ENCODE assay signal across 19 cellular contexts in the genomic region with DNA sequence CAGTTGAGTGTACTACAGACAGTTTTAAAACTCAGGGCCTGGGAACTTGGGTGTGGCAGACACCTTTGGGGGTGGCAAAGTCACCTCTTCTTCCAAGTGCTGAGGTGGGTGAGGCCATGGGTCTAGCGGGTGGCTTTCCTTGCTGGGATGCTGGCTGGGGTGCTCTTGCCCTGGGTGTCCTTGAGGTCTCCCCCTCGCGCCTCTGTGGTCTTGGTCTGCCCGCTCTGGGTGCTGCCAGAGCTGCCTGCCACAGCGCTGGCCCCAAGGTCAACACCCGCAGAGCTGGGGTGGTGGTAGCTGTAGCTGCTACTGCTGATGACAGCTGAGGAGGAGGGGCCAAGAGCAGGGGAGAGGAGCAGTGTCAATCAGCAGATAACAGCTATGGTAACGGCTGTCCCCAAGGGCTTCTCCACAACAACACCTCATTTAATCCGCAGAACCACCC. TPM values are rescaled to one million over a fixed set of nuclear protein-coding genes. Genes with fewer than 3 reads are reported as not detected.
DNase-seq lines count a peak whose midpoint lies in the region; ATAC-seq lines count a peak whose summit lies in the region.
"Had no signal": no experiment of that assay in that cellular context is flagged by ENCODE, and none has a peak within 500 bp of the region (broad histone marks: within the 10 kb centered on the region; RNA-seq: fewer than 3 reads in every experiment).

No MANE protein-coding gene starts in this region.

- H3K27ac Mint-ChIP-seq in activated CD8-positive, alpha-beta T cell treated with anti-CD3 and anti-CD28 coated beads, Interleukin-2, amount 10 ng/mL, durations not matched to agents 7 days and 5 days, result no peak overlapping the region
- H3K27ac Mint-ChIP-seq: activated naive CD8-positive, alpha-beta T cell treated with anti-CD3 and anti-CD28 coated beads, Interleukin-2, amount 10 ng/mL, durations not matched to agents 7 days and 5 days; stimulated activated naive B cell treated with anti-CD40 and anti-IgM and Interleukin-4, amounts not matched to agents 10 μg/mL and 1 μg/mL and 100 μg/mL, for 72 hours had no signal

- no peak overlapping the region for H3K4me3 Mint-ChIP-seq in activated CD8-positive, alpha-beta T cell treated with anti-CD3 and anti-CD28 coated beads, Interleukin-2, amount 10 ng/mL, durations not matched to agents 7 days and 5 days
- H3K4me3 Mint-ChIP-seq: activated naive CD8-positive, alpha-beta T cell treated with anti-CD3 and anti-CD28 coated beads, Interleukin-2, amount 10 ng/mL, durations not matched to agents 7 days and 5 days; stimulated activated naive B cell treated with anti-CD40 and anti-IgM and Interleukin-4, amounts not matched to agents 10 μg/mL and 1 μg/mL and 100 μg/mL, for 72 hours had no signal

- no peaks in the 10 kb centered on the region for H3K4me1 Mint-ChIP-seq in activated CD8-positive, alpha-beta T cell treated with anti-CD3 and anti-CD28 coated beads, Interleukin-2, amount 10 ng/mL, durations not matched to agents 7 days and 5 days (ENCODE audit: low read depth)
- H3K4me1 Mint-ChIP-seq: activated naive CD8-positive, alpha-beta T cell treated with anti-CD3 and anti-CD28 coated beads, Interleukin-2, amount 10 ng/mL, durations not matched to agents 7 days and 5 days; stimulated activated naive B cell treated with anti-CD40 and anti-IgM and Interleukin-4, amounts not matched to agents 10 μg/mL and 1 μg/mL and 100 μg/mL, for 72 hours had no signal

- no peaks in the 10 kb centered on the region for H3K9me3 Mint-ChIP-seq in activated CD8-positive, alpha-beta T cell treated with anti-CD3 and anti-CD28 coated beads, Interleukin-2, amount 10 ng/mL, durations not matched to agents 7 days and 5 days (ENCODE audit: insufficient read depth)
- H3K9me3 Mint-ChIP-seq: activated naive CD8-positive, alpha-beta T cell treated with anti-CD3 and anti-CD28 coated beads, Interleukin-2, amount 10 ng/mL, durations not matched to agents 7 days and 5 days; stimulated activated naive B cell treated with anti-CD40 and anti-IgM and Interleukin-4, amounts not matched to agents 10 μg/mL and 1 μg/mL and 100 μg/mL, for 72 hours had no signal

- H3K27me3 Mint-ChIP-seq in activated CD8-positive, alpha-beta T cell treated with anti-CD3 and anti-CD28 coated beads, Interleukin-2, amount 10 ng/mL, durations not matched to agents 7 days and 5 days (ENCODE audit: low read depth), result peaks cover 20% of the 10 kb centered on the region

- peak; percentile 75 for DNase-seq in NK-92 treated with Interleukin-12 subunit alpha and Interleukin-12 subunit beta, amount 100 ng/mL, for 24 hours (lab: John Stamatoyannopoulos, UW)
- DNase-seq in NK-92 (lab: John Stamatoyannopoulos, UW; ENCODE audit: unreplicated experiment) (no peak), left ventricle myocardium superior (peak; percentile 80)
- no peak for DNase-seq in activated CD8-positive, alpha-beta T cell treated with anti-CD3 and anti-CD28 coated beads, Interleukin-2, amount 10 ng/mL, durations not matched to agents 7 days and 5 days
- peak; percentile 27 to 30 for DNase-seq in stimulated activated CD8-positive, alpha-beta memory T cell treated with anti-CD3 and anti-CD28 coated beads, Interleukin-4, amount 100 ng/mL, for 1 hour (ENCODE audit: low read depth in 2 of 2, low spot score in 1 of 2)
- DNase-seq: activated naive CD8-positive, alpha-beta T cell treated with anti-CD3 and anti-CD28 coated beads, Interleukin-2, amount 10 ng/mL, durations not matched to agents 7 days and 5 days; central memory CD4-positive, alpha-beta T cell; MG63; mucosa of descending colon; stimulated activated CD4-positive, alpha-beta T cell treated with anti-CD3 and anti-CD28 coated beads, Interleukin-12 subunit alpha, Interleukin-12 subunit beta, amount 100 ng/mL, for 4 hours; stimulated activated naive B cell treated with anti-CD40 and anti-IgM and Interleukin-4, amounts not matched to agents 10 μg/mL and 1 μg/mL and 100 μg/mL, for 72 hours had no signal

- no peaks in the 10 kb centered on the region for H3K36me3 Mint-ChIP-seq in activated CD8-positive, alpha-beta T cell treated with anti-CD3 and anti-CD28 coated beads, Interleukin-2, amount 10 ng/mL, durations not matched to agents 7 days and 5 days (ENCODE audit: low read depth)
- H3K36me3 Mint-ChIP-seq: activated naive CD8-positive, alpha-beta T cell treated with anti-CD3 and anti-CD28 coated beads, Interleukin-2, amount 10 ng/mL, durations not matched to agents 7 days and 5 days; stimulated activated naive B cell treated with anti-CD40 and anti-IgM and Interleukin-4, amounts not matched to agents 10 μg/mL and 1 μg/mL and 100 μg/mL, for 72 hours had no signal

- POLR2A ChIA-PET in activated CD8-positive, alpha-beta T cell treated with anti-CD3 and anti-CD28 coated beads, Interleukin-2, amount 10 ng/mL, durations not matched to agents 7 days and 5 days (lab: Charles Lee), result no interaction called here

- intact Hi-C loops in left ventricle myocardium superior (cut with micrococcal nuclease), result no loop called here

- ATAC-seq in activated CD8-positive, alpha-beta T cell treated with anti-CD3 and anti-CD28 coated beads, Interleukin-2, amount 10 ng/mL, durations not matched to agents 7 days and 5 days, result peak; percentile 49
- ATAC-seq in left ventricle myocardium superior (peak; percentile 99), GM21786 (IDR thresholded peaks at IDR 0.05; ENCODE audit: unreplicated experiment) (no peak), GM18858 (IDR thresholded peaks at IDR 0.05; ENCODE audit: unreplicated experiment) (no peak), GM18520 (IDR thresholded peaks at IDR 0.05; ENCODE audit: unreplicated experiment) (no peak)
- ATAC-seq: A549; gastroesophageal sphincter; mucosa of descending colon; stimulated activated naive B cell treated with anti-CD40 and anti-IgM and Interleukin-4, amounts not matched to agents 10 μg/mL and 1 μg/mL and 100 μg/mL, for 72 hours had no signal

- CTCF ChIA-PET in activated CD8-positive, alpha-beta T cell treated with anti-CD3 and anti-CD28 coated beads, Interleukin-2, amount 10 ng/mL, durations not matched to agents 7 days and 5 days (lab: Charles Lee), result interaction anchor here (0.6 to 1.5 kb wide), 4 partner anchors 195 to 318 kb away, joined by 3 to 5 read pairs (median 4); no protein-coding TSS in a partner anchor

RNA-seq across cellular contexts. Expression of gene KRT74, which starts 6.8 kb away (rescaled TPM):
- total RNA-seq in activated CD8-positive, alpha-beta T cell treated with anti-CD3 and anti-CD28 coated beads, Interleukin-2, amount 10 ng/mL, durations not matched to agents 7 days and 5 days, result not detected
- not detected for total RNA-seq in left ventricle myocardium superior
- total RNA-seq: activated CD8-positive, alpha-beta memory T cell treated with anti-CD3 and anti-CD28 coated beads for 36 hours; activated naive CD8-positive, alpha-beta T cell treated with anti-CD3 and anti-CD28 coated beads, Interleukin-2, amount 10 ng/mL, durations not matched to agents 7 days and 5 days; endothelial cell of umbilical vein; gastroesophageal sphincter; mucosa of descending colon; urinary bladder had no signal

RNA-seq across cellular contexts. Expression of gene KRT71, which starts 13.9 kb away (rescaled TPM):
- not detected for total RNA-seq in activated CD8-positive, alpha-beta T cell treated with anti-CD3 and anti-CD28 coated beads, Interleukin-2, amount 10 ng/mL, durations not matched to agents 7 days and 5 days
- not detected for total RNA-seq in left ventricle myocardium superior
- total RNA-seq: activated CD8-positive, alpha-beta memory T cell treated with anti-CD3 and anti-CD28 coated beads for 36 hours; activated naive CD8-positive, alpha-beta T cell treated with anti-CD3 and anti-CD28 coated beads, Interleukin-2, amount 10 ng/mL, durations not matched to agents 7 days and 5 days; endothelial cell of umbilical vein; gastroesophageal sphincter; mucosa of descending colon; urinary bladder had no signal

RNA-seq across cellular contexts. Expression of gene KRT72, which starts 34.4 kb away (rescaled TPM):
- under 1 TPM; 0.40 to 0.44 TPM for total RNA-seq in activated CD8-positive, alpha-beta T cell treated with anti-CD3 and anti-CD28 coated beads, Interleukin-2, amount 10 ng/mL, durations not matched to agents 7 days and 5 days
- total RNA-seq in left ventricle myocardium superior, result not detected
- total RNA-seq: activated CD8-positive, alpha-beta memory T cell treated with anti-CD3 and anti-CD28 coated beads for 36 hours; endothelial cell of umbilical vein; gastroesophageal sphincter; mucosa of descending colon; urinary bladder had no signal

RNA-seq across cellular contexts. Expression of gene KRT5, which starts 46.7 kb away (rescaled TPM):
- total RNA-seq in activated CD8-positive, alpha-beta T cell treated with anti-CD3 and anti-CD28 coated beads, Interleukin-2, amount 10 ng/mL, durations not matched to agents 7 days and 5 days, result not detected
- total RNA-seq in left ventricle myocardium superior, result 1.1 TPM
- total RNA-seq: activated CD8-positive, alpha-beta memory T cell treated with anti-CD3 and anti-CD28 coated beads for 36 hours; activated naive CD8-positive, alpha-beta T cell treated with anti-CD3 and anti-CD28 coated beads, Interleukin-2, amount 10 ng/mL, durations not matched to agents 7 days and 5 days had no signal

RNA-seq across cellular contexts. Expression of gene KRT73, which starts 51.5 kb away (rescaled TPM):
- under 1 TPM; 0.45 to 0.91 TPM for total RNA-seq in activated CD8-positive, alpha-beta T cell treated with anti-CD3 and anti-CD28 coated beads, Interleukin-2, amount 10 ng/mL, durations not matched to agents 7 days and 5 days
- not detected for total RNA-seq in left ventricle myocardium superior
- total RNA-seq: activated CD8-positive, alpha-beta memory T cell treated with anti-CD3 and anti-CD28 coated beads for 36 hours; endothelial cell of umbilical vein; gastroesophageal sphincter; mucosa of descending colon had no signal

Comparison
In these comparisons a context has a peak if more than half of its experiments do, and no peak if none do; other contexts are left out.
1. DNase-seq: peak in NK-92 treated with Interleukin-12 subunit alpha and Interleukin-12 subunit beta, amount 100 ng/mL, for 24 hours (single experiment), left ventricle myocardium superior (single experiment) and stimulated activated CD8-positive, alpha-beta memory T cell treated with anti-CD3 and anti-CD28 coated beads, Interleukin-4, amount 100 ng/mL, for 1 hour (2 of 2); none in NK-92 (single experiment) and activated CD8-positive, alpha-beta T cell treated with anti-CD3 and anti-CD28 coated beads, Interleukin-2, amount 10 ng/mL, durations not matched to agents 7 days and 5 days (single experiment).
2. ATAC-seq: peak in activated CD8-positive, alpha-beta T cell treated with anti-CD3 and anti-CD28 coated beads, Interleukin-2, amount 10 ng/mL, durations not matched to agents 7 days and 5 days (single experiment) and left ventricle myocardium superior (single experiment); none in GM21786 (single experiment), GM18858 (single experiment) and GM18520 (single experiment).